ENCODE assay signal across 17 cellular contexts in genomic region chr11:120192831-120193625, GRCh38. TPM values are rescaled to one million over a fixed set of nuclear protein-coding genes. Genes with fewer than 3 reads are reported as not detected.
"Had no signal": no experiment of that assay in that cellular context is flagged by ENCODE, and none has a peak within 500 bp of the region (broad histone marks: within the 10 kb centered on the region; RNA-seq: fewer than 3 reads in every experiment).

No MANE protein-coding gene starts in this region.

- H3K27ac ChIP-seq: adrenal gland, hepatocyte, transverse colon, vagina had no signal

- H3K79me2 ChIP-seq: hepatocyte had no signal

- H3K4me1 ChIP-seq: adrenal gland had no signal

- H3K36me3 ChIP-seq: adrenal gland, transverse colon, vagina had no signal

- ATAC-seq: activated CD4-positive, CD25-positive, alpha-beta regulatory T cell treated with anti-CD3 and anti-CD28 coated beads, Interleukin-2, amount 50 U/mL, for 24 hours; activated naive CD4-positive, alpha-beta T cell treated with anti-CD3 and anti-CD28 coated beads, Interleukin-2, amount 50 U/mL, for 72 hours; left colon had no signal

- H3K9me3 ChIP-seq: adrenal gland, transverse colon, vagina had no signal

- H3K4me3 ChIP-seq: adrenal gland, hepatocyte, transverse colon, vagina had no signal

- H3K27me3 ChIP-seq: adrenal gland, hepatocyte, transverse colon, vagina had no signal

- H2AFZ ChIP-seq: hepatocyte had no signal

- DNase-seq: activated CD4-positive, alpha-beta T cell treated with anti-CD3 and anti-CD28 coated beads, Interleukin-2, amount 50 U/mL, for 1 hour; activated CD8-positive, alpha-beta memory T cell treated with anti-CD3 and anti-CD28 coated beads for 24 hours; activated gamma-delta T cell; adrenal gland; dermis blood vessel endothelial cell; stimulated activated CD4-positive, alpha-beta T cell treated with anti-CD3 and anti-CD28 coated beads, Interleukin-2, amount 100 ng/mL, for 24 hours; stimulated activated naive CD4-positive, alpha-beta T cell treated with Interleukin-2 at 50 U/mL for 16 hours; transverse colon had no signal

- H3K4me2 ChIP-seq: hepatocyte had no signal

RNA-seq across cellular contexts. Expression of gene POU2F3, which starts 46.9 kb away (rescaled TPM):
- total RNA-seq: activated naive CD4-positive, alpha-beta T cell treated with anti-CD3 and anti-CD28 coated beads, Interleukin-2, amount 50 U/mL, for 72 hours; cardiac septum; glomerular endothelial cell; hepatocyte; neural crest cell had no signal
- polyA plus RNA-seq: hepatocyte had no signal

RNA-seq across cellular contexts. Expression of gene TRIM29, which starts 55.1 kb away (rescaled TPM):
- total RNA-seq: activated naive CD4-positive, alpha-beta T cell treated with anti-CD3 and anti-CD28 coated beads, Interleukin-2, amount 50 U/mL, for 72 hours; cardiac septum; dermis blood vessel endothelial cell; glomerular endothelial cell; lung microvascular endothelial cell; neural crest cell had no signal
